In the genomic region with DNA sequence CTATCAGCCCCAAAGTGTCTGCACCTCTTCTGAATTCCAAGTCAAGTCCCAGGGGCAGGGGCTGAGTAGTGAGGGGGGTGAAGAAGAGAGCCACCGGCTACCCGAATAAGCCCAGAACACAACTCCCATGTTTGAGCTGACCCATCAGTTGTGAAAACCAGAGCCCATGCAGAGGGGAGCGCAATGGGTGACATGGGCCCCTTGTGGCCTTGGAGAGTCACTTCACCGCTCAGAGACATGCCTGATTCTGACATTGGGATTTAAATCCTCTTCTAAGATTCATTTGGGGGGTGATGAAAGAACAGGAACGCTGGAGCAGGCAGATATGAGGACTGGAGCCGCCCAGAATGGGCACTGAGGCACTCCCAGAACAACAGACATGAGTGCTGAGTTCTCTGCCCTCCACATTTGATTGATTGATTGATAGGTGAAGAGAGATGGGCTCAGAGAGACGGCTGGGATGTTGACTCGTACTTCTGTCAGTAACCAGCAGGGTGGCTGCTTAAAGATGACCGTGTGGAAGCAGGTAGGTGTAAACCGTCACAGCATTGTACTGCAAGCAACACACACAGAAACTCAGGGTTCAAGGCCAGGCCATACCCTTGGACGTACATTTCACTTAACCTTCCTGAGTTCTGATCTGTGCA, we compare ENCODE assay signal across 25 cellular contexts.
DNase-seq lines count a peak whose midpoint lies in the region; ATAC-seq and TF ChIP-seq lines count a peak whose summit lies in the region.
"Had no signal": no experiment of that assay in that cellular context is flagged by ENCODE, and none has a peak within 500 bp of the region (broad histone marks: within the 10 kb centered on the region; RNA-seq: fewer than 3 reads in every experiment).

No MANE protein-coding gene starts in this region.

- peak; percentile 12 for TF ChIP-seq CTCF in thoracic aorta (IDR thresholded peaks at IDR 0.05)
- TF ChIP-seq CTCF in GM10266 (IDR thresholded peaks at IDR 0.05; ENCODE audit: control insufficient read depth, insufficient read depth, low read depth, missing control alignments): no peak

- no peaks in the 10 kb centered on the region for H3K27me3 Mint-ChIP-seq in activated T-cell treated with anti-CD3 and anti-CD28 coated beads, Interleukin-2, amount 50 U/mL, for 24 hours
- H3K27me3 Mint-ChIP-seq in activated T-cell treated with anti-CD3 and anti-CD28 coated beads, Interleukin-2, amount 50 U/mL, for 4 hours (ENCODE audit: low read depth): no peaks in the 10 kb centered on the region
- no peaks in the 10 kb centered on the region for H3K27me3 Mint-ChIP-seq in effector memory CD8-positive, alpha-beta T cell
- H3K27me3 Mint-ChIP-seq: activated CD8-positive, alpha-beta memory T cell treated with anti-CD3 and anti-CD28 coated beads, Interleukin-2, amount 10 ng/mL, durations not matched to agents 7 days and 5 days; activated T-helper 17 cell treated with anti-CD3 and anti-CD28 coated beads, Interleukin-2, amount 50 U/mL, for 72 hours had no signal

- peaks cover 0 to 8% of the 10 kb centered on the region in 2 donors for H3K4me1 ChIP-seq in thoracic aorta (ENCODE audit: control insufficient read depth in 1 of 2, low read depth in 2 of 2)
- H3K4me1 ChIP-seq: left lung had no signal

- H3K27ac ChIP-seq in thoracic aorta: no peak overlapping the region
- no peak overlapping the region for H3K27ac ChIP-seq in substantia nigra (ENCODE audit: low read depth, low read length, poor library complexity, severe bottlenecking)
- H3K27ac ChIP-seq: A549, heart right ventricle, left lung, psoas muscle, stomach had no signal

- H3K36me3 ChIP-seq in thoracic aorta: peaks cover 30% of the 10 kb centered on the region

- peak overlapping the region; percentile 76 for H3K27ac Mint-ChIP-seq in activated T-cell treated with anti-CD3 and anti-CD28 coated beads, Interleukin-2, amount 50 U/mL, for 24 hours
- peak overlapping the region; percentile 22 to 34 for H3K27ac Mint-ChIP-seq in effector memory CD8-positive, alpha-beta T cell
- H3K27ac Mint-ChIP-seq: activated CD8-positive, alpha-beta memory T cell treated with anti-CD3 and anti-CD28 coated beads, Interleukin-2, amount 10 ng/mL, durations not matched to agents 7 days and 5 days had no signal

- H3K36me3 Mint-ChIP-seq in activated T-cell treated with anti-CD3 and anti-CD28 coated beads, Interleukin-2, amount 50 U/mL, for 24 hours (ENCODE audit: low read depth): peaks cover 56% of the 10 kb centered on the region
- H3K36me3 Mint-ChIP-seq in activated T-cell treated with anti-CD3 and anti-CD28 coated beads, Interleukin-2, amount 50 U/mL, for 4 hours (ENCODE audit: insufficient read depth): peaks cover 20% of the 10 kb centered on the region
- peaks cover 13% of the 10 kb centered on the region for H3K36me3 Mint-ChIP-seq in effector memory CD8-positive, alpha-beta T cell (ENCODE audit: insufficient read depth)

- H3K4me3 Mint-ChIP-seq in activated T-cell treated with anti-CD3 and anti-CD28 coated beads, Interleukin-2, amount 50 U/mL, for 24 hours: no peak overlapping the region
- no peak overlapping the region for H3K4me3 Mint-ChIP-seq in activated T-cell treated with anti-CD3 and anti-CD28 coated beads, Interleukin-2, amount 50 U/mL, for 4 hours
- no peak overlapping the region for H3K4me3 Mint-ChIP-seq in effector memory CD8-positive, alpha-beta T cell
- H3K4me3 Mint-ChIP-seq: activated CD8-positive, alpha-beta memory T cell treated with anti-CD3 and anti-CD28 coated beads, Interleukin-2, amount 10 ng/mL, durations not matched to agents 7 days and 5 days; activated T-helper 17 cell treated with anti-CD3 and anti-CD28 coated beads, Interleukin-2, amount 50 U/mL, for 72 hours; neural crest cell had no signal

- no peaks in the 10 kb centered on the region for H3K27me3 ChIP-seq in thoracic aorta (replicated peaks; ENCODE audit: insufficient read depth)
- H3K27me3 ChIP-seq: heart right ventricle, left lung, stomach had no signal

- ATAC-seq in activated T-cell treated with anti-CD3 and anti-CD28 coated beads, Interleukin-2, amount 50 U/mL, for 4 hours: no peak
- ATAC-seq in effector memory CD8-positive, alpha-beta T cell (replicated peaks): no peak
- ATAC-seq in thoracic aorta (ENCODE audit: insufficient number of reproducible peaks, low FRiP score, low read depth): no peak
- ATAC-seq in HG03139 (IDR thresholded peaks at IDR 0.05; ENCODE audit: unreplicated experiment): no peak
- ATAC-seq: activated CD8-positive, alpha-beta memory T cell treated with anti-CD3 and anti-CD28 coated beads, Interleukin-2, amount 10 ng/mL, durations not matched to agents 7 days and 5 days; activated T-helper 17 cell treated with anti-CD3 and anti-CD28 coated beads, Interleukin-2, amount 50 U/mL, for 72 hours; heart right ventricle; left lung; psoas muscle had no signal

- DNase-seq in activated T-cell treated with anti-CD3 and anti-CD28 coated beads, Interleukin-2, amount 50 U/mL, for 24 hours: no peak
- no peak for DNase-seq in activated T-cell treated with anti-CD3 and anti-CD28 coated beads, Interleukin-2, amount 50 U/mL, for 4 hours
- DNase-seq in NAMALWA (ENCODE audit: low spot score) (peak; percentile 36), thoracic aorta (ENCODE audit: low spot score) (no peak), substantia nigra (lab: John Stamatoyannopoulos, UW) (no peak), GM10266 (ENCODE audit: extremely low spot score) (no peak)
- no peak for DNase-seq in effector memory CD8-positive, alpha-beta T cell
- DNase-seq: activated CD8-positive, alpha-beta memory T cell treated with anti-CD3 and anti-CD28 coated beads, Interleukin-2, amount 10 ng/mL, durations not matched to agents 7 days and 5 days; amygdala; Caco-2; dermis blood vessel endothelial cell; heart right ventricle; Karpas-422; midbrain; NCI-H2081; psoas muscle; RPMI8226; small intestine; stomach; T1000 had no signal

- no peaks in the 10 kb centered on the region for H3K9me3 ChIP-seq in thoracic aorta
- H3K9me3 ChIP-seq: A549, Caco-2, heart right ventricle, left lung, psoas muscle, stomach had no signal

- H3K4me3 ChIP-seq in thoracic aorta: no peak overlapping the region
- H3K4me3 ChIP-seq: A549, heart right ventricle, left lung, psoas muscle, stomach had no signal

- H3K4me1 Mint-ChIP-seq in activated T-cell treated with anti-CD3 and anti-CD28 coated beads, Interleukin-2, amount 50 U/mL, for 24 hours (ENCODE audit: low read depth): peaks cover 17% of the 10 kb centered on the region
- peaks cover 16% of the 10 kb centered on the region for H3K4me1 Mint-ChIP-seq in activated T-cell treated with anti-CD3 and anti-CD28 coated beads, Interleukin-2, amount 50 U/mL, for 4 hours (ENCODE audit: low read depth)
- peaks cover 0 to 14% of the 10 kb centered on the region in 2 donors for H3K4me1 Mint-ChIP-seq in effector memory CD8-positive, alpha-beta T cell (ENCODE audit: low read depth in 2 of 2)
- H3K4me1 Mint-ChIP-seq: neural crest cell had no signal

- no peaks in the 10 kb centered on the region for H3K9me3 Mint-ChIP-seq in activated T-cell treated with anti-CD3 and anti-CD28 coated beads, Interleukin-2, amount 50 U/mL, for 24 hours
- no peaks in the 10 kb centered on the region for H3K9me3 Mint-ChIP-seq in activated T-cell treated with anti-CD3 and anti-CD28 coated beads, Interleukin-2, amount 50 U/mL, for 4 hours
- no peaks in the 10 kb centered on the region for H3K9me3 Mint-ChIP-seq in effector memory CD8-positive, alpha-beta T cell
- H3K9me3 Mint-ChIP-seq: activated T-helper 17 cell treated with anti-CD3 and anti-CD28 coated beads, Interleukin-2, amount 50 U/mL, for 72 hours; neural crest cell had no signal
